8 cellular contexts compared by ENCODE assay signal in the genomic region with DNA sequence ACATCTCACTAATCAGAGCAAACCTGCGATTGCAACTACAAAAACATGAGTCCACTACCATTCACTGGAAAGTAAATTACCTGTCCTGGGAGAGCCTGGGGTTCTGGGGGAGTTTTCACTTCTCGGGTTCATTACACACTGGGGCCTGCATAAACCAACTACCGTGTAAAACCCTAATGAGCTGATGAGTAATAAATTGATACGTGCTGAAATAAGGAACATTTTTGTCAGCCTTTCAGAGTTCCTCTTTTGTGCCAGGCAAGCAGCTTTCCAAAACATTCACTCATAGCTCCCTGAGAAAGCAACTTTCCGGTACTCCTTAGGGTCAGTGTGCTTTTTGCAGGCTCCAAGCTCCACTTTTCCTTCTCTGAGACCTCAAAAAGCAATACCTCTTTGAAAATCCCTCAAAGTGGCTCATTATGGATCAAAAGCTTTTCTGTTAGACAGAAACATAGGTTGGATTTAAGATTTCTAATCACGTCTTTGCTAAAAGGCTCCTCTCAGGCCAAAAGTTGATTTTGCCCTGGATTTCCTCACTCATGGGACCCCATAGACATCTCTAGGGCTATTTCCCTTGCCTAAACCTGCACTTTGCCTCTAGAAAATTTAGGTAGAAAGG.
DNase-seq lines count a peak whose midpoint lies in the region; ATAC-seq and TF ChIP-seq lines count a peak whose summit lies in the region.

No MANE protein-coding gene starts in this region.

- H2BK5ac ChIP-seq in neuronal stem cell (ENCODE audit: low read length) = no peak overlapping the region

- no peaks in the 10 kb centered on the region for H3K27me3 ChIP-seq in BLaER1 treated with 17β-estradiol and CSF1 and Interleukin-3, amounts not matched to agents 10 nM and 100 nM
- no peaks in the 10 kb centered on the region for H3K27me3 ChIP-seq in neuronal stem cell (ENCODE audit: control insufficient read depth in 3 of 3, insufficient read depth in 3 of 3, low read depth in 1 of 3, low read length in 3 of 3)
- no peaks in the 10 kb centered on the region for H3K27me3 ChIP-seq in vagina

- peaks cover 38% of the 10 kb centered on the region for H3K4me1 Mint-ChIP-seq in activated T-helper 17 cell treated with anti-CD3 and anti-CD28 coated beads, Interleukin-2, amount 50 U/mL, for 72 hours

- H3K9me3 Mint-ChIP-seq in activated T-helper 17 cell treated with anti-CD3 and anti-CD28 coated beads, Interleukin-2, amount 50 U/mL, for 72 hours = no peaks in the 10 kb centered on the region

- no peak overlapping the region for H3K4ac ChIP-seq in neuronal stem cell (ENCODE audit: low read length)

- H4K8ac ChIP-seq in neuronal stem cell (ENCODE audit: low read depth, low read length) = no peak overlapping the region

- peaks cover 46% of the 10 kb centered on the region for H3K36me3 Mint-ChIP-seq in activated T-helper 17 cell treated with anti-CD3 and anti-CD28 coated beads, Interleukin-2, amount 50 U/mL, for 72 hours (ENCODE audit: low read depth)

- peak overlapping the region in 6 of 11 experiments; percentile 13 to 79 (median 60); a peak in 9 of 22 replicates for H3K9ac ChIP-seq in BLaER1 treated with 17β-estradiol and CSF1 and Interleukin-3, amounts not matched to agents 10 nM and 100 nM
- no peak overlapping the region for H3K9ac ChIP-seq in neuronal stem cell (ENCODE audit: low read depth, low read length, poor library complexity)

- no peak for TF ChIP-seq POLR2A in vagina (IDR thresholded peaks at IDR 0.05)

- no peak overlapping the region for H2BK15ac ChIP-seq in neuronal stem cell (ENCODE audit: low read length)

- peaks cover 0 to 70% (median 21%) of the 10 kb centered on the region in 11 experiments; a peak in 12 of 22 replicates for H4K20me1 ChIP-seq in BLaER1 treated with 17β-estradiol and CSF1 and Interleukin-3, amounts not matched to agents 10 nM and 100 nM

- peak overlapping the region; percentile 66 for H3K4me3 Mint-ChIP-seq in activated T-helper 17 cell treated with anti-CD3 and anti-CD28 coated beads, Interleukin-2, amount 50 U/mL, for 72 hours

- peak overlapping the region in 7 of 11 experiments; percentile 4 to 92 (median 60); a peak in 14 of 22 replicates for H3K4me2 ChIP-seq in BLaER1 treated with 17β-estradiol and CSF1 and Interleukin-3, amounts not matched to agents 10 nM and 100 nM
- H3K4me2 ChIP-seq in neuronal stem cell (ENCODE audit: insufficient read depth, low read length, poor library complexity, severe bottlenecking) = no peak overlapping the region

- no CpG with 5 or more reads among the region's 6 CpGs for WGBS in neuronal stem cell (ENCODE audit: extremely low coverage in 2 of 2, insufficient read length in 2 of 2, insufficient replicate concordance in 1 of 2), 2 donors

- no peaks in the 10 kb centered on the region; a peak in 1 of 22 replicates for H3K9me3 ChIP-seq in BLaER1 treated with 17β-estradiol and CSF1 and Interleukin-3, amounts not matched to agents 10 nM and 100 nM (replicated peaks in 1 of 11)
- H3K9me3 ChIP-seq in neuronal stem cell (replicated peaks in 1 of 2; ENCODE audit: control insufficient read depth in 2 of 2, insufficient read depth in 1 of 2, low read depth in 1 of 2, low read length in 2 of 2) (peaks cover 0 to 4% of the 10 kb centered on the region in 2 donors), vagina (no peaks in the 10 kb centered on the region)

- no peak overlapping the region for H2BK120ac ChIP-seq in neuronal stem cell (ENCODE audit: low read depth, low read length)

- H2AK5ac ChIP-seq in neuronal stem cell (ENCODE audit: low read depth, low read length) = no peak overlapping the region

- H3K18ac ChIP-seq in neuronal stem cell (ENCODE audit: low read length) = no peak overlapping the region

- no peak for DNase-seq in neuronal stem cell (ENCODE audit: low spot score)
- DNase-seq in vagina (ENCODE audit: extremely low spot score in 2 of 2) = no peak
- no peak for DNase-seq in NCI-H187 treated with DMSO at 0.1 percent for 48 hours (lab: John Stamatoyannopoulos, UW)
- no peak for DNase-seq in activated effector memory CD4-positive, alpha-beta T cell treated with anti-CD3 and anti-CD28 coated beads, Interleukin-2, amount 50 U/mL, for 16 hours

- H3K23ac ChIP-seq in neuronal stem cell (ENCODE audit: low read depth, low read length, poor library complexity) = no peak overlapping the region

- ATAC-seq in GM19035 (IDR thresholded peaks at IDR 0.05; ENCODE audit: unreplicated experiment) (peak; percentile 83), HG03139 (IDR thresholded peaks at IDR 0.05; ENCODE audit: unreplicated experiment) (peak; percentile 74)
- ATAC-seq in activated T-helper 17 cell treated with anti-CD3 and anti-CD28 coated beads, Interleukin-2, amount 50 U/mL, for 72 hours (replicated peaks) = peak; percentile 84

- intact Hi-C loops in vagina (cut with DNase I) = no loop called here

- H3K14ac ChIP-seq in neuronal stem cell (ENCODE audit: low read length) = no peak overlapping the region

- no peaks in the 10 kb centered on the region for H3K79me1 ChIP-seq in neuronal stem cell (ENCODE audit: low read depth, low read length)

- peaks cover 13 to 82% (median 22%) of the 10 kb centered on the region in 10 experiments; a peak in 19 of 20 replicates for H3K4me1 ChIP-seq in BLaER1 treated with 17β-estradiol and CSF1 and Interleukin-3, amounts not matched to agents 10 nM and 100 nM
- H3K4me1 ChIP-seq in neuronal stem cell (ENCODE audit: control insufficient read depth in 2 of 2, insufficient read depth in 1 of 2, low read depth in 1 of 2, low read length in 2 of 2) = peaks cover 0 to 24% of the 10 kb centered on the region in 2 donors
- H3K4me1 ChIP-seq in vagina = peaks cover 25% of the 10 kb centered on the region

- no peak overlapping the region for H2BK12ac ChIP-seq in neuronal stem cell (ENCODE audit: low read length)

- H4K91ac ChIP-seq in neuronal stem cell (ENCODE audit: low read depth, low read length, poor library complexity) = no peak overlapping the region

- peak overlapping the region in 10 of 11 experiments; percentile 6 to 81 (median 50); a peak in 15 of 22 replicates for H3K27ac ChIP-seq in BLaER1 treated with 17β-estradiol and CSF1 and Interleukin-3, amounts not matched to agents 10 nM and 100 nM
- H3K27ac ChIP-seq in neuronal stem cell (replicated peaks; ENCODE audit: low read length) (no peak overlapping the region), vagina (no peak overlapping the region)

- H2AFZ ChIP-seq in neuronal stem cell (ENCODE audit: low read length) = peak overlapping the region; percentile 39

- H3K27ac Mint-ChIP-seq in activated T-helper 17 cell treated with anti-CD3 and anti-CD28 coated beads, Interleukin-2, amount 50 U/mL, for 72 hours = peak overlapping the region; percentile 84

- no peak for TF ChIP-seq CTCF in vagina (IDR thresholded peaks at IDR 0.05)

- peaks cover 10 to 94% (median 58%) of the 10 kb centered on the region in 11 experiments; a peak in 21 of 22 replicates for H3K36me3 ChIP-seq in BLaER1 treated with 17β-estradiol and CSF1 and Interleukin-3, amounts not matched to agents 10 nM and 100 nM
- H3K36me3 ChIP-seq in neuronal stem cell (replicated peaks in 1 of 2; ENCODE audit: control insufficient read depth in 2 of 2, insufficient read depth in 2 of 2, low read length in 2 of 2) (peaks cover 0 to 8% of the 10 kb centered on the region in 2 donors), vagina (no peaks in the 10 kb centered on the region)

- no peaks in the 10 kb centered on the region for H3K27me3 Mint-ChIP-seq in activated T-helper 17 cell treated with anti-CD3 and anti-CD28 coated beads, Interleukin-2, amount 50 U/mL, for 72 hours

- peak overlapping the region in 2 of 10 experiments; percentile 19 to 22; a peak in 3 of 20 replicates for H3K4me3 ChIP-seq in BLaER1 treated with 17β-estradiol and CSF1 and Interleukin-3, amounts not matched to agents 10 nM and 100 nM
- H3K4me3 ChIP-seq in neuronal stem cell (ENCODE audit: low read length in 2 of 2) (no peak overlapping the region), vagina (no peak overlapping the region)

Comparison
In these comparisons a context has a peak if more than half of its experiments do, and no peak if none do; other contexts are left out.
1. H3K27ac ChIP-seq: peak in BLaER1 treated with 17β-estradiol and CSF1 and Interleukin-3, amounts not matched to agents 10 nM and 100 nM (10 of 11); none in neuronal stem cell (single experiment) and vagina (single experiment).
2. Peak in every context shown above with its lines, with median percentiles within 50 percentile points of each other: ATAC-seq.